In the genomic region with DNA sequence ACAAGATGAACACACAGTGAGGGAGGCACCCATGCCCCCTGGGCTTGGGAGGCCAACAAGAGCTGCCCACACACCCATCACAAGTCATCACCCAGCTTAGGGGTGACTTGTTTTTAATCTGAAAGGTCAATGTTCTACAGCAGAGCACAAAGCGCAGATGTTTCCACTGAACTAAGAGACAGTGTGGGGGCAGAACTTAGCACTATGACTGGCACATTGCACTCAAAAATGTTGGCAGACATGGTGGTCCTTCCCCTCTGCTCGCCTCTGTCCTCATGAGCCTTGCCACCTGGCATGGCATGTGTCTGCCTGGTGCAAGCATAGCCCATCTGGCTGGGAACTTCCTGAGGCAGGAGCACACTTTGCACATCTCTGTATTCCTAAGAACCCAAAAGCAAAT, we compare ENCODE assay signal across 37 cellular contexts.
"Had no signal": no experiment of that assay in that cellular context is flagged by ENCODE, and none has a peak within 500 bp of the region (broad histone marks: within the 10 kb centered on the region; RNA-seq: fewer than 3 reads in every experiment).

No MANE protein-coding gene starts in this region.

- H3K4me1 ChIP-seq: adrenal gland, ascending aorta had no signal

- H3K27me3 Mint-ChIP-seq: activated B cell treated with CpG ODN at 0.5 μM for 24 hours; activated CD4-positive, alpha-beta memory T cell treated with anti-CD3 and anti-CD28 coated beads for 36 hours; activated CD4-positive, alpha-beta T cell treated with anti-CD3 and anti-CD28 coated beads, Interleukin-2, amount 10 ng/mL, durations not matched to agents 24 days and 14 days; activated CD8-positive, alpha-beta T cell treated with anti-CD3 and anti-CD28 coated beads for 36 hours; activated naive CD8-positive, alpha-beta T cell treated with anti-CD3 and anti-CD28 coated beads for 36 hours; activated T-helper 17 cell treated with anti-CD3 and anti-CD28 coated beads, Interleukin-2, amount 50 U/mL, for 72 hours; brain had no signal

- H3K4me1 Mint-ChIP-seq: activated B cell treated with CpG ODN at 0.5 μM for 24 hours; activated CD4-positive, alpha-beta T cell treated with anti-CD3 and anti-CD28 coated beads, Interleukin-2, amount 10 ng/mL, durations not matched to agents 24 days and 14 days; activated naive CD8-positive, alpha-beta T cell treated with anti-CD3 and anti-CD28 coated beads for 36 hours; activated T-helper 17 cell treated with anti-CD3 and anti-CD28 coated beads, Interleukin-2, amount 50 U/mL, for 72 hours; brain had no signal

- DNase-seq: activated B cell treated with CpG ODN at 0.5 μM for 24 hours; activated CD4-positive, alpha-beta memory T cell treated with anti-CD3 and anti-CD28 coated beads for 36 hours; activated CD4-positive, alpha-beta T cell treated with anti-CD3 and anti-CD28 coated beads for 4 hours; activated CD4-positive, alpha-beta T cell treated with anti-CD3 and anti-CD28 coated beads, Interleukin-2, amount 10 ng/mL, durations not matched to agents 24 days and 14 days; activated CD4-positive, alpha-beta T cell treated with anti-CD3 and anti-CD28 coated beads, Interleukin-2, amount 50 U/mL, for 1 hour; activated CD4-positive, alpha-beta T cell treated with anti-CD3 and anti-CD28 coated beads, Interleukin-2, amount 50 U/mL, for 4 hours; activated CD4-positive, CD25-positive, alpha-beta regulatory T cell treated with anti-CD3 and anti-CD28 coated beads, Interleukin-2, amount 50 U/mL, for 72 hours; activated CD8-positive, alpha-beta memory T cell treated with anti-CD3 and anti-CD28 coated beads, Interleukin-2, amount 50 U/mL, for 4 hours; activated CD8-positive, alpha-beta T cell treated with anti-CD3 and anti-CD28 coated beads for 36 hours; activated effector memory CD4-positive, alpha-beta T cell treated with anti-CD3 and anti-CD28 coated beads, Interleukin-2, amount 50 U/mL, for 16 hours; activated gamma-delta T cell treated with Interleukin-2 at 50 U/mL for 16 hours; activated naive CD4-positive, alpha-beta T cell; activated naive CD4-positive, alpha-beta T cell treated with anti-CD3 and anti-CD28 coated beads for 36 hours; activated naive CD4-positive, alpha-beta T cell treated with anti-CD3 and anti-CD28 coated beads, Interleukin-2, amount 50 U/mL, for 16 hours; activated naive CD8-positive, alpha-beta T cell treated with anti-CD3 and anti-CD28 coated beads for 36 hours; activated T-cell treated with anti-CD3 and anti-CD28 coated beads for 4 hours; activated T-cell treated with anti-CD3 and anti-CD28 coated beads, Interleukin-2, amount 50 U/mL, for 1 hour; activated T-cell treated with anti-CD3 and anti-CD28 coated beads, Interleukin-2, amount 50 U/mL, for 4 hours; activated T-cell treated with anti-CD3 and anti-CD28 coated beads, Interleukin-2, amount 50 U/mL, for 72 hours; adrenal gland; amniotic stem cell; anterior cingulate cortex; caudate nucleus; SW 1271; T-helper 1 cell; T-helper 2 cell; T-helper 9 cell had no signal

- H3K4me3 ChIP-seq: adrenal gland, ascending aorta, cardiac muscle cell had no signal

- H3K4me3 Mint-ChIP-seq: activated B cell treated with CpG ODN at 0.5 μM for 24 hours; activated CD4-positive, alpha-beta memory T cell treated with anti-CD3 and anti-CD28 coated beads for 36 hours; activated CD4-positive, alpha-beta T cell treated with anti-CD3 and anti-CD28 coated beads, Interleukin-2, amount 10 ng/mL, durations not matched to agents 24 days and 14 days; activated CD8-positive, alpha-beta T cell treated with anti-CD3 and anti-CD28 coated beads for 36 hours; activated naive CD4-positive, alpha-beta T cell treated with anti-CD3 and anti-CD28 coated beads for 36 hours; activated naive CD8-positive, alpha-beta T cell treated with anti-CD3 and anti-CD28 coated beads for 36 hours; activated T-cell treated with anti-CD3 and anti-CD28 coated beads, Interleukin-2, amount 50 U/mL, for 4 hours; activated T-cell treated with anti-CD3 and anti-CD28 coated beads, Interleukin-2, amount 50 U/mL, for 72 hours; activated T-helper 1 cell treated with anti-CD3 and anti-CD28 coated beads, Interleukin-12 subunit alpha, Interleukin-12 subunit beta, Interleukin-2, Interleukin-4 antibody, amounts not matched to agents 30 ng/mL and 10 ng/mL and 1 ng/mL, durations not matched to agents 14 hours and 24 hours and 36 hours; activated T-helper 17 cell treated with anti-CD3 and anti-CD28 coated beads, Interleukin-2, amount 50 U/mL, for 72 hours; brain; T-helper 1 cell treated with Interleukin-12 subunit alpha and Interleukin-12 subunit beta and Interleukin-4 antibody, amounts not matched to agents 30 μg/mL and 1 μg/mL, for 36 hours; T-helper 2 cell treated with Interferon-gamma antibody and Interleukin-4, amounts not matched to agents 5 μg/mL and 100 μg/mL, for 36 hours had no signal

- H3K9me3 ChIP-seq: adrenal gland had no signal

- ATAC-seq: activated CD8-positive, alpha-beta T cell treated with anti-CD3 and anti-CD28 coated beads for 36 hours; activated naive CD4-positive, alpha-beta T cell treated with anti-CD3 and anti-CD28 coated beads, Interleukin-2, amount 50 U/mL, for 72 hours; activated T-cell treated with anti-CD3 and anti-CD28 coated beads, Interleukin-2, amount 50 U/mL, for 4 hours; activated T-cell treated with anti-CD3 and anti-CD28 coated beads, Interleukin-2, amount 50 U/mL, for 72 hours; activated T-helper 17 cell treated with anti-CD3 and anti-CD28 coated beads, Interleukin-2, amount 50 U/mL, for 72 hours had no signal

- H3K36me3 Mint-ChIP-seq: activated CD4-positive, alpha-beta memory T cell treated with anti-CD3 and anti-CD28 coated beads for 36 hours; activated naive CD8-positive, alpha-beta T cell treated with anti-CD3 and anti-CD28 coated beads for 36 hours; brain had no signal

- H3K27ac Mint-ChIP-seq: activated B cell treated with CpG ODN at 0.5 μM for 24 hours; activated CD4-positive, alpha-beta memory T cell treated with anti-CD3 and anti-CD28 coated beads for 36 hours; activated CD4-positive, alpha-beta T cell treated with anti-CD3 and anti-CD28 coated beads, Interleukin-2, amount 10 ng/mL, durations not matched to agents 24 days and 14 days; activated CD8-positive, alpha-beta T cell treated with anti-CD3 and anti-CD28 coated beads for 36 hours; activated naive CD4-positive, alpha-beta T cell treated with anti-CD3 and anti-CD28 coated beads for 36 hours; activated naive CD4-positive, alpha-beta T cell treated with anti-CD3 and anti-CD28 coated beads, Interleukin-2, amount 50 U/mL, for 72 hours; activated naive CD8-positive, alpha-beta T cell treated with anti-CD3 and anti-CD28 coated beads for 36 hours; activated T-cell treated with anti-CD3 and anti-CD28 coated beads, Interleukin-2, amount 50 U/mL, for 72 hours; activated T-helper 1 cell treated with anti-CD3 and anti-CD28 coated beads, Interleukin-12 subunit alpha, Interleukin-12 subunit beta, Interleukin-2, Interleukin-4 antibody, amounts not matched to agents 30 ng/mL and 10 ng/mL and 1 ng/mL, durations not matched to agents 14 hours and 24 hours and 36 hours; activated T-helper 17 cell treated with anti-CD3 and anti-CD28 coated beads, Interleukin-2, amount 50 U/mL, for 72 hours; brain; T-helper 1 cell treated with Interleukin-12 subunit alpha and Interleukin-12 subunit beta and Interleukin-4 antibody, amounts not matched to agents 30 μg/mL and 1 μg/mL, for 36 hours; T-helper 2 cell treated with Interferon-gamma antibody and Interleukin-4, amounts not matched to agents 5 μg/mL and 100 μg/mL, for 36 hours had no signal

- H3K36me3 ChIP-seq: adrenal gland, cardiac muscle cell had no signal

- H3K27me3 ChIP-seq: adrenal gland, ascending aorta, cardiac muscle cell had no signal

- FAIRE-seq: TTC549 had no signal

- H3K27ac ChIP-seq: adrenal gland, ascending aorta, cardiac muscle cell, VCaP had no signal
